In the genomic region with DNA sequence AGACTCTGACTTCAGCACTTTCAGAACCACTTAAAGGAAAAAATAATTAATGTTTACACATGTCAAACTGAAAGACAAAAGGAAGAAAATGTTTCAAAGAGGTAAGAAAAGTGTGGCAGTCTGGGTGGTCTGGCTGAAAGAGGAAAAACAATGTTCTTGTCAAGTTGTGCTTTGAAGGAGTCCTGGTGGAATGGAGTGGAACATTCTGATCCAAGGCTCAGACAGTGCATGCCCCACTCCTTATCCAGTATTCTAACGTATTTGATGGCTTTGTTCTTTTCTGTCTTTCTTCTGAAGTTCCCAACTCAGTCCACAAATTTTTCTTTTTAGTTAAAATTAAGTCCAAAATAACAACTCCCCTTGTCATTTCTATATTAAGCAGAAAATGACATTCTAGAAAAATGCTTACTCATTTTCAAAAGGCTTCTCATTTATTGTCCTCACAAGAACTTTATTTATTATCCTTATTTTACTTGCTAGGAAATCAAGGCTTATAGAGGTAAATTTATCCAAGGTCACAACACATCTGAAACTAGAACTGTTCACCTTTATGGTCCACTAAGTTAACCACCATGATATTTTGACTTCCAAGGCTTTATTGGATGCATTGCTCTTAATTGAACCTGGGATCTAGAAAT, we compare ENCODE assay signal across 37 cellular contexts.
"Had no signal": no experiment of that assay in that cellular context is flagged by ENCODE, and none has a peak within 500 bp of the region (broad histone marks: within the 10 kb centered on the region; RNA-seq: fewer than 3 reads in every experiment).

No MANE protein-coding gene starts in this region.

- H3K36me3 Mint-ChIP-seq: activated naive CD4-positive, alpha-beta T cell treated with anti-CD3 and anti-CD28 coated beads, Interleukin-2, amount 10 ng/mL, durations not matched to agents 7 days and 5 days; activated naive CD8-positive, alpha-beta T cell treated with anti-CD3 and anti-CD28 coated beads, Interleukin-2, amount 10 ng/mL, durations not matched to agents 7 days and 5 days had no signal

- H3K4me3 Mint-ChIP-seq: activated B cell treated with CpG ODN at 0.5 μM for 24 hours; activated CD4-positive, alpha-beta memory T cell treated with anti-CD3 and anti-CD28 coated beads, Interleukin-2, amount 10 ng/mL, durations not matched to agents 7 days and 5 days; activated CD4-positive, alpha-beta T cell treated with anti-CD3 and anti-CD28 coated beads, Interleukin-2, amount 10 ng/mL, durations not matched to agents 24 days and 14 days; activated CD8-positive, alpha-beta memory T cell treated with anti-CD3 and anti-CD28 coated beads, Interleukin-2, amount 10 ng/mL, durations not matched to agents 7 days and 5 days; activated CD8-positive, alpha-beta T cell treated with anti-CD3 and anti-CD28 coated beads, Interleukin-2, amount 10 ng/mL, durations not matched to agents 7 days and 5 days; activated naive CD4-positive, alpha-beta T cell treated with anti-CD3 and anti-CD28 coated beads, Interleukin-2, amount 10 ng/mL, durations not matched to agents 7 days and 5 days; activated naive CD4-positive, alpha-beta T cell treated with anti-CD3 and anti-CD28 coated beads, Interleukin-2, amount 50 U/mL, for 24 hours; activated naive CD8-positive, alpha-beta T cell; activated naive CD8-positive, alpha-beta T cell treated with anti-CD3 and anti-CD28 coated beads, Interleukin-2, amount 10 ng/mL, durations not matched to agents 7 days and 5 days; activated naive CD8-positive, alpha-beta T cell treated with anti-CD3 and anti-CD28 coated beads, Interleukin-2, amount 50 U/mL, for 24 hours; activated T-cell treated with anti-CD3 and anti-CD28 coated beads, Interleukin-2, amount 50 U/mL, for 24 hours; central memory CD8-positive, alpha-beta T cell; T-helper 1 cell treated with Interleukin-12 subunit alpha and Interleukin-12 subunit beta and Interleukin-4 antibody, amounts not matched to agents 30 μg/mL and 1 μg/mL, for 36 hours; T-helper 2 cell treated with Interferon-gamma antibody and Interleukin-4, amounts not matched to agents 5 μg/mL and 100 μg/mL, for 36 hours had no signal

- H3K9me3 Mint-ChIP-seq: activated CD4-positive, alpha-beta T cell treated with anti-CD3 and anti-CD28 coated beads, Interleukin-2, amount 10 ng/mL, durations not matched to agents 24 days and 14 days; activated naive CD4-positive, alpha-beta T cell treated with anti-CD3 and anti-CD28 coated beads, Interleukin-2, amount 10 ng/mL, durations not matched to agents 7 days and 5 days; activated naive CD4-positive, alpha-beta T cell treated with anti-CD3 and anti-CD28 coated beads, Interleukin-2, amount 50 U/mL, for 24 hours; activated T-helper 2 cell treated with anti-CD3 and anti-CD28 coated beads, Interferon-gamma antibody, Interleukin-2, Interleukin-4, amounts not matched to agents 10 μg/mL and 5 μg/mL and 100 μg/mL, durations not matched to agents 14 hours and 24 hours and 36 hours; central memory CD8-positive, alpha-beta T cell; T-helper 1 cell treated with Interleukin-12 subunit alpha and Interleukin-12 subunit beta and Interleukin-4 antibody, amounts not matched to agents 30 μg/mL and 1 μg/mL, for 36 hours had no signal

- H3K4me1 ChIP-seq: body of pancreas, breast epithelium had no signal

- H3K27ac ChIP-seq: body of pancreas, brain microvascular endothelial cell, breast epithelium, VCaP had no signal

- H3K9me3 ChIP-seq: body of pancreas had no signal

- H3K4me3 ChIP-seq: body of pancreas, breast epithelium had no signal

- DNase-seq: activated B cell treated with CpG ODN at 0.5 μM for 24 hours; activated CD4-positive, alpha-beta memory T cell treated with anti-CD3 and anti-CD28 coated beads, Interleukin-2, amount 10 ng/mL, durations not matched to agents 7 days and 5 days; activated CD4-positive, alpha-beta T cell treated with anti-CD3 and anti-CD28 coated beads for 4 hours; activated CD4-positive, alpha-beta T cell treated with anti-CD3 and anti-CD28 coated beads, Interleukin-2, amount 10 ng/mL, durations not matched to agents 24 days and 14 days; activated CD4-positive, alpha-beta T cell treated with anti-CD3 and anti-CD28 coated beads, Interleukin-2, amount 50 U/mL, for 48 hours; activated CD4-positive, CD25-positive, alpha-beta regulatory T cell treated with anti-CD3 and anti-CD28 coated beads, Interleukin-2, amount 50 U/mL, for 72 hours; activated CD8-positive, alpha-beta memory T cell treated with anti-CD3 and anti-CD28 coated beads for 24 hours; activated CD8-positive, alpha-beta memory T cell treated with anti-CD3 and anti-CD28 coated beads, Interleukin-2, amount 10 ng/mL, durations not matched to agents 7 days and 5 days; activated CD8-positive, alpha-beta memory T cell treated with anti-CD3 and anti-CD28 coated beads, Interleukin-2, amount 50 U/mL, for 48 hours; activated CD8-positive, alpha-beta T cell treated with anti-CD3 and anti-CD28 coated beads, Interleukin-2, amount 10 ng/mL, durations not matched to agents 7 days and 5 days; activated effector memory CD4-positive, alpha-beta T cell treated with Interleukin-2 at 50 U/mL for 16 hours; activated gamma-delta T cell; activated naive CD4-positive, alpha-beta T cell treated with anti-CD3 and anti-CD28 coated beads, Interleukin-2, amount 10 ng/mL, durations not matched to agents 7 days and 5 days; activated naive CD4-positive, alpha-beta T cell treated with Interleukin-2 at 50 U/mL for 16 hours; activated naive CD8-positive, alpha-beta T cell treated with anti-CD3 and anti-CD28 coated beads, Interleukin-2, amount 10 ng/mL, durations not matched to agents 7 days and 5 days; activated naive CD8-positive, alpha-beta T cell treated with anti-CD3 and anti-CD28 coated beads, Interleukin-2, amount 50 U/mL, for 24 hours; activated T-cell treated with anti-CD3 and anti-CD28 coated beads, Interleukin-2, amount 50 U/mL, for 24 hours; activated T-cell treated with anti-CD3 and anti-CD28 coated beads, Interleukin-2, amount 50 U/mL, for 48 hours; amniotic stem cell; aorta; body of pancreas; brain microvascular endothelial cell; caudate nucleus; cerebellar nuclear complex; T-helper 1 cell; T-helper 2 cell; T-helper 9 cell had no signal

- FAIRE-seq: astrocyte, TTC549 had no signal

- ATAC-seq: activated CD8-positive, alpha-beta memory T cell treated with anti-CD3 and anti-CD28 coated beads, Interleukin-2, amount 10 ng/mL, durations not matched to agents 7 days and 5 days; activated CD8-positive, alpha-beta T cell treated with anti-CD3 and anti-CD28 coated beads, Interleukin-2, amount 10 ng/mL, durations not matched to agents 7 days and 5 days; activated naive CD8-positive, alpha-beta T cell treated with anti-CD3 and anti-CD28 coated beads, Interleukin-2, amount 50 U/mL, for 24 hours; body of pancreas had no signal

- H3K4me1 Mint-ChIP-seq: activated B cell treated with CpG ODN at 0.5 μM for 24 hours; activated CD4-positive, alpha-beta memory T cell treated with anti-CD3 and anti-CD28 coated beads, Interleukin-2, amount 10 ng/mL, durations not matched to agents 7 days and 5 days; activated CD4-positive, alpha-beta T cell treated with anti-CD3 and anti-CD28 coated beads, Interleukin-2, amount 10 ng/mL, durations not matched to agents 24 days and 14 days; activated naive CD4-positive, alpha-beta T cell treated with anti-CD3 and anti-CD28 coated beads, Interleukin-2, amount 10 ng/mL, durations not matched to agents 7 days and 5 days; activated naive CD4-positive, alpha-beta T cell treated with anti-CD3 and anti-CD28 coated beads, Interleukin-2, amount 50 U/mL, for 24 hours; central memory CD8-positive, alpha-beta T cell had no signal

- H3K27ac Mint-ChIP-seq: activated B cell treated with CpG ODN at 0.5 μM for 24 hours; activated CD4-positive, alpha-beta memory T cell treated with anti-CD3 and anti-CD28 coated beads, Interleukin-2, amount 10 ng/mL, durations not matched to agents 7 days and 5 days; activated CD4-positive, alpha-beta T cell treated with anti-CD3 and anti-CD28 coated beads, Interleukin-2, amount 10 ng/mL, durations not matched to agents 24 days and 14 days; activated CD8-positive, alpha-beta memory T cell treated with anti-CD3 and anti-CD28 coated beads, Interleukin-2, amount 10 ng/mL, durations not matched to agents 7 days and 5 days; activated CD8-positive, alpha-beta T cell treated with anti-CD3 and anti-CD28 coated beads, Interleukin-2, amount 10 ng/mL, durations not matched to agents 7 days and 5 days; activated naive CD4-positive, alpha-beta T cell treated with anti-CD3 and anti-CD28 coated beads, Interleukin-2, amount 10 ng/mL, durations not matched to agents 7 days and 5 days; activated naive CD4-positive, alpha-beta T cell treated with anti-CD3 and anti-CD28 coated beads, Interleukin-2, amount 50 U/mL, for 24 hours; activated naive CD8-positive, alpha-beta T cell; activated naive CD8-positive, alpha-beta T cell treated with anti-CD3 and anti-CD28 coated beads, Interleukin-2, amount 10 ng/mL, durations not matched to agents 7 days and 5 days; activated naive CD8-positive, alpha-beta T cell treated with anti-CD3 and anti-CD28 coated beads, Interleukin-2, amount 50 U/mL, for 24 hours; activated T-cell treated with anti-CD3 and anti-CD28 coated beads, Interleukin-2, amount 50 U/mL, for 24 hours; activated T-helper 2 cell treated with anti-CD3 and anti-CD28 coated beads, Interferon-gamma antibody, Interleukin-2, Interleukin-4, amounts not matched to agents 10 μg/mL and 5 μg/mL and 100 μg/mL, durations not matched to agents 14 hours and 24 hours and 36 hours; T-helper 1 cell treated with Interleukin-12 subunit alpha and Interleukin-12 subunit beta and Interleukin-4 antibody, amounts not matched to agents 30 μg/mL and 1 μg/mL, for 36 hours; T-helper 2 cell treated with Interferon-gamma antibody and Interleukin-4, amounts not matched to agents 5 μg/mL and 100 μg/mL, for 36 hours had no signal

- H3K27me3 ChIP-seq: body of pancreas, brain microvascular endothelial cell, breast epithelium had no signal

- H3K36me3 ChIP-seq: brain microvascular endothelial cell, breast epithelium had no signal
